ENCODE assay signal across 27 cellular contexts in genomic region chr1:236974025-236974424, GRCh38. TPM values are rescaled to one million over a fixed set of nuclear protein-coding genes. Genes with fewer than 3 reads are reported as not detected.
"Had no signal": no experiment of that assay in that cellular context is flagged by ENCODE, and none has a peak within 500 bp of the region (broad histone marks: within the 10 kb centered on the region; RNA-seq: fewer than 3 reads in every experiment).

No MANE protein-coding gene starts in this region.

RNA-seq across cellular contexts. Expression of gene MT1HL1, which starts 30.2 kb away (rescaled TPM):
- total RNA-seq: endothelial cell of umbilical vein; epithelial cell of proximal tubule; esophagus muscularis mucosa; fibroblast of lung; foreskin keratinocyte; gastroesophageal sphincter; heart left ventricle; hepatocyte; left ventricle myocardium superior; lower lobe of right lung; mesenteric fat pad; myocyte; naive thymus-derived CD8-positive, alpha-beta T cell; occipital lobe; ovary; psoas muscle; renal cortical epithelial cell; right cardiac atrium; sigmoid colon; skeletal muscle tissue; stomach; subcutaneous adipose tissue; temporal lobe; thyroid gland; urinary bladder had no signal
- polyA plus RNA-seq: endothelial cell of umbilical vein; fibroblast of lung; foreskin keratinocyte; heart left ventricle; hepatocyte; immature natural killer cell; keratinocyte; naive thymus-derived CD8-positive, alpha-beta T cell; ovary; psoas muscle; right cardiac atrium; sigmoid colon; stomach; urinary bladder had no signal
